ENCODE assay signal across 18 cellular contexts in the genomic region with DNA sequence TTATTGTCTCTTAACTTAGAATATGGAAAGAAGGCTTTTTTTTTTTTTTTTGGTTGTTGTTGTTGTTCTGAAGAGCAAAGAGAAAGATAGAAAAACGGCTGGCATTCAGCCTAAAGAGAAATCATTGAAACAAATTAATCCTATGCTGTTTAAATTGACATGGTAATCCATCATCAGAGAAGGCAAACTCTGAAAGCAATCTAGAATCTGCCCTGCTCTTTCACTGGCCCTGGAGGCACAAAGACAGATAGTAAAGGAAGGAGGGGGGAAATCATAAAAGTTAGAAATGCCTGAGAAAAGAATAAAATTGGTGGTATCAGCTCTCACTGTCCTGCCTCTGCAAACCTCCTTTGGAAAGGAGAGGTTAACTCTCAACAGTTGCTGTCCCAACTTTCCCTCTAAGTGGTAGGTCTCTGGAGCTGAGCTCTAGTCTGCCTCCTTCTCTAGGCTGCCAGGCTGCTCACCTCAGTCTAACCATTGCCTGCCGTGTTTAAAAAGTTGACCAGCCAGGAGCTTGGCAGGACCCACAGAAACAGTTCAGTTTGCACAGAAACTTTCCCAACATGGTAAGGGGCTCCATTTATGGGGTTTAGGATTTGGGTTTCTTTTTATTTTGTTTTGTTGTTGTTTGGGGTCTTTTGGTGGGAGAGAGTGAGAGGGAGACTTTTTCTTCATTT. TPM values are rescaled to one million over a fixed set of nuclear protein-coding genes. Genes with fewer than 3 reads are reported as not detected.
DNase-seq lines count a peak whose midpoint lies in the region; ATAC-seq and TF ChIP-seq lines count a peak whose summit lies in the region.
"Had no signal": no experiment of that assay in that cellular context is flagged by ENCODE, and none has a peak within 500 bp of the region (broad histone marks: within the 10 kb centered on the region; RNA-seq: fewer than 3 reads in every experiment).

No MANE protein-coding gene starts in this region.

- no peak overlapping the region for H3K56ac ChIP-seq in mesendoderm (ENCODE audit: low read length)

- H3K36me3 ChIP-seq in mesendoderm (ENCODE audit: control insufficient read depth, insufficient read depth, low read length): no peaks in the 10 kb centered on the region
- H3K36me3 ChIP-seq: WERI-Rb-1 had no signal

- H3K4me3 ChIP-seq in mesendoderm (ENCODE audit: low read length): no peak overlapping the region

- H3K4me1 ChIP-seq in mesendoderm (ENCODE audit: control insufficient read depth, low read depth, low read length): no peaks in the 10 kb centered on the region

- H3K4me3 Mint-ChIP-seq in brain: peak overlapping the region in 3 of 5 experiments; percentile 59 to 79 (median 78)
- peak overlapping the region; percentile 82 for H3K4me3 Mint-ChIP-seq in type B pancreatic cell
- H3K4me3 Mint-ChIP-seq in T-helper 17 cell: no peak overlapping the region
- H3K4me3 Mint-ChIP-seq: CD4-positive, CD25-positive, alpha-beta regulatory T cell; H9 had no signal

- H4K8ac ChIP-seq in mesendoderm (ENCODE audit: low read depth, low read length): no peak overlapping the region

- H3K9me3 ChIP-seq in T-helper 17 cell (ENCODE audit: control insufficient read depth, low read length, poor library complexity, severe bottlenecking): no peaks in the 10 kb centered on the region

- H4K5ac ChIP-seq in mesendoderm (ENCODE audit: low read length): no peak overlapping the region

- H3K4me2 ChIP-seq in mesendoderm (ENCODE audit: low read length): no peak overlapping the region

- no peaks in the 10 kb centered on the region for H3K79me2 ChIP-seq in mesendoderm (ENCODE audit: control insufficient read depth, insufficient read depth, low read length)

- TF ChIP-seq CTCF in brain (conservative IDR thresholded peaks at IDR 0.05) (no peak), type B pancreatic cell (conservative IDR thresholded peaks at IDR 0.05) (no peak)

- peaks cover 69% of the 10 kb centered on the region for H3K27me3 Mint-ChIP-seq in brain
- peaks cover 31% of the 10 kb centered on the region for H3K27me3 Mint-ChIP-seq in type B pancreatic cell
- peaks cover 25% of the 10 kb centered on the region for H3K27me3 Mint-ChIP-seq in T-helper 17 cell

- peaks cover 18% of the 10 kb centered on the region for H3K27me3 ChIP-seq in mesendoderm (ENCODE audit: insufficient read depth, low read length, poor library complexity)

- ATAC-seq in HG03342 (IDR thresholded peaks at IDR 0.05; ENCODE audit: unreplicated experiment): no peak
- no peak for ATAC-seq in T-helper 17 cell
- ATAC-seq: sciatic nerve had no signal

- H3K9ac ChIP-seq in mesendoderm (ENCODE audit: low read length): no peak overlapping the region

- no peak overlapping the region for H3K27ac ChIP-seq in mesendoderm (ENCODE audit: low read depth, low read length)
- H3K27ac ChIP-seq: 22Rv1, epithelial cell of prostate, WERI-Rb-1 had no signal

- H3K27ac Mint-ChIP-seq in brain: peak overlapping the region in 3 of 5 experiments; percentile 75 to 95 (median 86)
- peak overlapping the region; percentile 90 for H3K27ac Mint-ChIP-seq in type B pancreatic cell
- H3K27ac Mint-ChIP-seq in T-helper 17 cell: no peak overlapping the region
- H3K27ac Mint-ChIP-seq: CD4-positive, CD25-positive, alpha-beta regulatory T cell; H9 had no signal

- H3K4ac ChIP-seq in mesendoderm (ENCODE audit: low read depth, low read length): no peak overlapping the region

- WGBS in mesendoderm (ENCODE audit: extremely low coverage, insufficient coverage, low lambda C conversion rate): no CpG with 5 or more reads among the region's 2 CpGs

- H2AK5ac ChIP-seq in mesendoderm (ENCODE audit: low read length): no peak overlapping the region

- peaks cover 76% of the 10 kb centered on the region for H3K4me1 Mint-ChIP-seq in brain
- H3K4me1 Mint-ChIP-seq in type B pancreatic cell (ENCODE audit: unreplicated experiment): peaks cover 42% of the 10 kb centered on the region
- H3K4me1 Mint-ChIP-seq in T-helper 17 cell: no peaks in the 10 kb centered on the region
- H3K4me1 Mint-ChIP-seq: CD4-positive, CD25-positive, alpha-beta regulatory T cell had no signal

- no peak overlapping the region for H2BK15ac ChIP-seq in mesendoderm (replicated peaks; ENCODE audit: low read depth)

- H2BK5ac ChIP-seq in mesendoderm (ENCODE audit: low read length): no peak overlapping the region

- no peaks in the 10 kb centered on the region for H3K79me1 ChIP-seq in mesendoderm (ENCODE audit: low read length)

- no peak overlapping the region for H3K23ac ChIP-seq in mesendoderm (ENCODE audit: low read length)

- H3K36me3 Mint-ChIP-seq in brain: peaks cover 5% of the 10 kb centered on the region
- H3K36me3 Mint-ChIP-seq in type B pancreatic cell: no peaks in the 10 kb centered on the region
- no peaks in the 10 kb centered on the region for H3K36me3 Mint-ChIP-seq in T-helper 17 cell (ENCODE audit: low read depth)
- H3K36me3 Mint-ChIP-seq: CD4-positive, CD25-positive, alpha-beta regulatory T cell had no signal

- H3K9me3 Mint-ChIP-seq in brain: no peaks in the 10 kb centered on the region
- H3K9me3 Mint-ChIP-seq in type B pancreatic cell: no peaks in the 10 kb centered on the region

- no peak overlapping the region for H2BK120ac ChIP-seq in mesendoderm (ENCODE audit: low read depth, low read length)

- no peak overlapping the region for H3K18ac ChIP-seq in mesendoderm (ENCODE audit: low read length)

- peak; percentile 41 for DNase-seq in NCI-H82 (lab: John Stamatoyannopoulos, UW)
- no peak for DNase-seq in NCI-H82 treated with DMSO at 0.1 percent for 48 hours (lab: John Stamatoyannopoulos, UW; ENCODE audit: unreplicated experiment)
- DNase-seq in mesendoderm: peak; percentile 15
- no peak for DNase-seq in type B pancreatic cell (ENCODE audit: extremely low spot score, unreplicated experiment)
- no peak for DNase-seq in T-helper 17 cell
- DNase-seq in NCI-H446 (lab: John Stamatoyannopoulos, UW): no peak
- DNase-seq: activated CD8-positive, alpha-beta memory T cell treated with anti-CD3 and anti-CD28 coated beads for 24 hours; amygdala; CD4-positive, CD25-positive, alpha-beta regulatory T cell; H9; NCI-H1417; stimulated activated CD4-positive, alpha-beta T cell treated with anti-CD3 and anti-CD28 coated beads, Interleukin-4, amount 100 ng/mL, for 24 hours; WERI-Rb-1 had no signal

RNA-seq across cellular contexts. Expression of a gene that starts 13.4 kb away (rescaled TPM):
- polyA plus RNA-seq in brain (ENCODE audit: insufficient read depth, low read depth, low replicate concordance): 60.4 TPM
- 0.03 TPM for polyA plus RNA-seq in mesendoderm (2013, experiment 1 of 2)
- polyA plus RNA-seq in mesendoderm (2013, experiment 2 of 2): 0.04 TPM
- total RNA-seq in type B pancreatic cell (ENCODE audit: low replicate concordance) (135 and 270 TPM in 2 replicates), T-helper 17 cell (not detected)
- total RNA-seq: CD4-positive, CD25-positive, alpha-beta regulatory T cell had no signal
- polyA plus RNA-seq: CD4-positive, CD25-positive, alpha-beta regulatory T cell had no signal

Comparison
In these comparisons a context has a peak if more than half of its experiments do, and no peak if none do; other contexts are left out.
1. DNase-seq: peak in NCI-H82 (single experiment) and mesendoderm (single experiment); none in NCI-H82 treated with DMSO at 0.1 percent for 48 hours (single experiment), type B pancreatic cell (single experiment), T-helper 17 cell (0 of 3) and NCI-H446 (0 of 2).
2. RNA of a gene that starts 13.4 kb away (total RNA-seq): 135 to 270 TPM in type B pancreatic cell; not detected in T-helper 17 cell; every median in the first group is over 100 times any median in the second.